Comparison of ENCODE assay signal across 17 cellular contexts in genomic region chr14:99649219-99649618, GRCh38. TPM values are rescaled to one million over a fixed set of nuclear protein-coding genes. Genes with fewer than 3 reads are reported as not detected.
DNase-seq lines count a peak whose midpoint lies in the region; ATAC-seq and TF ChIP-seq lines count a peak whose summit lies in the region.
"Had no signal": no experiment of that assay in that cellular context is flagged by ENCODE, and none has a peak within 500 bp of the region (broad histone marks: within the 10 kb centered on the region; RNA-seq: fewer than 3 reads in every experiment).

No MANE protein-coding gene starts in this region.

- CTCF ChIA-PET in PC-3 (lab: Charles Lee) = no interaction called here

- H3K36me3 ChIP-seq in left ventricle myocardium inferior = no peaks in the 10 kb centered on the region
- no peaks in the 10 kb centered on the region for H3K36me3 ChIP-seq in PC-3 (ENCODE audit: low read depth, low read length)
- H3K36me3 ChIP-seq: thyroid gland had no signal

- POLR2A ChIA-PET in PC-3 (lab: Charles Lee; ENCODE audit: unreplicated experiment) = no interaction called here

- H3K4me2 ChIP-seq in PC-3 (ENCODE audit: low read length) = no peak overlapping the region
- H3K4me2 ChIP-seq: GM23338 had no signal

- intact Hi-C loops in Right ventricle myocardium inferior (cut with DNase I) = no loop called here
- intact Hi-C loops in left ventricle myocardium inferior (cut with micrococcal nuclease) = no loop called here
- intact Hi-C loops in PC-3 (cut with micrococcal nuclease) = no loop called here

- ATAC-seq in Right ventricle myocardium inferior = no peak
- no peak for ATAC-seq in PC-3
- ATAC-seq in esophagus mucosa = peak; percentile 43
- ATAC-seq in GM21367 (IDR thresholded peaks at IDR 0.05; ENCODE audit: unreplicated experiment) = no peak
- ATAC-seq: GM23338; stimulated activated memory B cell treated with anti-CD40 and anti-IgM and Interleukin-4, amounts not matched to agents 10 μg/mL and 1 μg/mL and 100 μg/mL, for 72 hours had no signal

- no peaks in the 10 kb centered on the region for H3K9me3 ChIP-seq in left ventricle myocardium inferior (replicated peaks)
- H3K9me3 ChIP-seq in PC-3 (ENCODE audit: low read length) = no peaks in the 10 kb centered on the region
- H3K9me3 ChIP-seq: thyroid gland had no signal

- no peak overlapping the region for H3K27ac ChIP-seq in left ventricle myocardium inferior (replicated peaks)
- no peak overlapping the region for H3K27ac ChIP-seq in PC-3 (ENCODE audit: low read length)
- H3K27ac ChIP-seq: C4-2B, thyroid gland had no signal

- peaks cover 19% of the 10 kb centered on the region for H3K4me1 ChIP-seq in left ventricle myocardium inferior
- H3K4me1 ChIP-seq in PC-3 (ENCODE audit: insufficient read depth, low read length) = no peaks in the 10 kb centered on the region; the same call in 1 of the 2 replicates

- no peaks in the 10 kb centered on the region for H3K9me2 ChIP-seq in PC-3 (replicated peaks; ENCODE audit: low read length)

- no peaks in the 10 kb centered on the region for H4K20me1 ChIP-seq in PC-3 (ENCODE audit: low read length)

- DNase-seq in Right ventricle myocardium inferior (ENCODE audit: missing footprints) = peak; percentile 45
- no peak for DNase-seq in left ventricle myocardium inferior
- DNase-seq in PC-3 = peak; percentile 20
- no peak for DNase-seq in COR-L47 (lab: John Stamatoyannopoulos, UW)
- DNase-seq in occipital lobe (lab: John Stamatoyannopoulos, UW) = no peak
- DNase-seq in NCI-H69 (lab: John Stamatoyannopoulos, UW) = no peak
- DNase-seq: activated B cell treated with CpG ODN at 0.5 μM for 24 hours; activated naive CD8-positive, alpha-beta T cell treated with anti-CD3 and anti-CD28 coated beads for 36 hours; NCI-H1092; NCI-H524 treated with DMSO at 0.1 percent for 48 hours; T-helper 2 cell; thyroid gland had no signal

- H3K27me3 ChIP-seq in left ventricle myocardium inferior (ENCODE audit: low read depth) = peaks cover 14% of the 10 kb centered on the region
- no peaks in the 10 kb centered on the region for H3K27me3 ChIP-seq in PC-3 (ENCODE audit: low read length)
- H3K27me3 ChIP-seq: thyroid gland had no signal

- no peak for TF ChIP-seq CTCF in left ventricle myocardium inferior (IDR thresholded peaks at IDR 0.05; ENCODE audit: borderline replicate concordance)
- no peak for TF ChIP-seq CTCF in PC-3 (conservative IDR thresholded peaks at IDR 0.05; ENCODE audit: low read depth, low read length)

- H3F3A ChIP-seq in PC-3 (ENCODE audit: low read length, unreplicated experiment) = no peaks in the 10 kb centered on the region

- no TSS peak for BruUV-seq in PC-3 (replicated peaks; lab: Mats Ljungman, UMichigan)

- H2AFZ ChIP-seq in PC-3 (ENCODE audit: low read length) = no peak overlapping the region
- H2AFZ ChIP-seq: GM23338 had no signal

- no peaks in the 10 kb centered on the region for H3K79me2 ChIP-seq in PC-3 (ENCODE audit: low read length)

- H3K4me3 ChIP-seq in left ventricle myocardium inferior = no peak overlapping the region
- H3K4me3 ChIP-seq in PC-3 (ENCODE audit: low read length) = no peak overlapping the region
- H3K4me3 ChIP-seq: GM23338, thyroid gland had no signal

- H3K9ac ChIP-seq in PC-3 (ENCODE audit: low read length) = no peak overlapping the region

RNA-seq across cellular contexts. Expression of gene HHIPL1, which starts 4.3 kb away (rescaled TPM):
- total RNA-seq in Right ventricle myocardium inferior (1.5 TPM), left ventricle myocardium inferior (1.2 TPM), PC-3 (2014; rRNA removed) (0.84 and 0.92 TPM in 2 replicates), esophagus mucosa (0.28 TPM), occipital lobe (6.4 TPM)
- total RNA-seq: activated B cell treated with CpG ODN at 0.5 μM for 24 hours had no signal

RNA-seq across cellular contexts. Expression of gene CYP46A1, which starts 34.9 kb away (rescaled TPM):
- total RNA-seq in Right ventricle myocardium inferior (2.2 TPM), left ventricle myocardium inferior (4.2 TPM), PC-3 (2014; rRNA removed) (0.52 and 1.2 TPM in 2 replicates), esophagus mucosa (not detected), occipital lobe (2.3 TPM)
- total RNA-seq: activated B cell treated with CpG ODN at 0.5 μM for 24 hours had no signal

RNA-seq across cellular contexts. Expression of gene CCDC85C, which starts 45.2 kb away (rescaled TPM):
- total RNA-seq in Right ventricle myocardium inferior (53.1 TPM), left ventricle myocardium inferior (41.0 TPM), PC-3 (2014; rRNA removed) (36.4 and 44.6 TPM in 2 replicates), esophagus mucosa (50.2 TPM), occipital lobe (9.7 TPM)

Comparison
In these comparisons a context has a peak if more than half of its experiments do, and no peak if none do; other contexts are left out.
1. DNase-seq: peak in Right ventricle myocardium inferior (single experiment) and PC-3 (single experiment); none in left ventricle myocardium inferior (single experiment), COR-L47 (single experiment), occipital lobe (single experiment) and NCI-H69 (single experiment).